ENCODE assay signal across 26 cellular contexts in the genomic region with DNA sequence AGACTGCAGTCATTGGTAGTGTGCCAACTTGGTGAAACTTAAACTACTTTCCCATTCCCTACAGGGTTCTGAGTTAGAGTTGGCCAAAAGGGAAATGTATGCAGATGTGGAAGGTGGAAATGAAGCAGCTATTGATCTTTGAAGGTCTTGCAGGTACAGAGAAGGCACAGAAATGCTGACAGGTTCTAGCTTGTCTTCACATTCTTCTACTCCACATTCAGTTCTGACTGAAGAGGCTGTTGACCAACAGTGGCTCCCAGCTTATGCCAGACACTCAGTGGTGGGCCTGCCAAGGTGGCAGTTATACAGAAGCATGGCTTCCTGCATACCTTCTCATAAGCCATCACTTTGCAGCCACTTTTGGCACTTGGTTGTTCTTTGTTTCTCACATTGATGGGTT.
"Had no signal": no experiment of that assay in that cellular context is flagged by ENCODE, and none has a peak within 500 bp of the region (broad histone marks: within the 10 kb centered on the region; RNA-seq: fewer than 3 reads in every experiment).

No MANE protein-coding gene starts in this region.

- H3K9me3 Mint-ChIP-seq: stimulated activated memory B cell treated with anti-CD40 and anti-IgM and Interleukin-4, amounts not matched to agents 10 μg/mL and 1 μg/mL and 100 μg/mL, for 72 hours; type B pancreatic cell had no signal

- H3K27ac Mint-ChIP-seq: nephron progenitor cell; stimulated activated memory B cell treated with anti-CD40 and anti-IgM and Interleukin-4, amounts not matched to agents 10 μg/mL and 1 μg/mL and 100 μg/mL, for 72 hours; type B pancreatic cell had no signal

- H3K4me2 ChIP-seq: hepatocyte had no signal

- H3K9me3 ChIP-seq: gastroesophageal sphincter, left lung, psoas muscle, sigmoid colon, testis, tibial artery had no signal

- ATAC-seq: esophagus mucosa; gastroesophageal sphincter; heart left ventricle; left cardiac atrium; left lung; naive thymus-derived CD4-positive, alpha-beta T cell; psoas muscle; right cardiac atrium; stimulated activated memory B cell treated with anti-CD40 and anti-IgM and Interleukin-4, amounts not matched to agents 10 μg/mL and 1 μg/mL and 100 μg/mL, for 72 hours; stimulated activated naive CD8-positive, alpha-beta T cell treated with anti-CD3 and anti-CD28 coated beads, Interleukin-15, Interleukin-2, amounts not matched to agents 100 U/mL and 50 U/mL, for 24 hours had no signal

- H3K36me3 ChIP-seq: gastroesophageal sphincter, heart left ventricle, left lung, sigmoid colon, tibial artery had no signal

- H3K4me3 Mint-ChIP-seq: nephron progenitor cell; stimulated activated memory B cell treated with anti-CD40 and anti-IgM and Interleukin-4, amounts not matched to agents 10 μg/mL and 1 μg/mL and 100 μg/mL, for 72 hours; type B pancreatic cell had no signal

- H2AFZ ChIP-seq: hepatocyte had no signal

- H3K4me1 ChIP-seq: gastroesophageal sphincter, heart left ventricle, left lung, psoas muscle, sigmoid colon, testis, tibial artery had no signal

- H3K4me1 Mint-ChIP-seq: stimulated activated memory B cell treated with anti-CD40 and anti-IgM and Interleukin-4, amounts not matched to agents 10 μg/mL and 1 μg/mL and 100 μg/mL, for 72 hours had no signal

- H3K27ac ChIP-seq: epithelial cell of prostate, gastroesophageal sphincter, heart left ventricle, hepatocyte, left lung, psoas muscle, sigmoid colon, testis, tibial artery had no signal

- H3K27me3 ChIP-seq: gastroesophageal sphincter, heart left ventricle, hepatocyte, left lung, sigmoid colon, testis, tibial artery had no signal

- H3K36me3 Mint-ChIP-seq: type B pancreatic cell had no signal

- DNase-seq: cortex of kidney; foreskin fibroblast; heart left ventricle; left cardiac atrium; left lung; mesendoderm; midbrain; naive thymus-derived CD4-positive, alpha-beta T cell; nephron progenitor cell; nucleus accumbens; posterior cingulate gyrus; psoas muscle; right cardiac atrium; sigmoid colon; stimulated activated CD4-positive, alpha-beta T cell treated with anti-CD3 and anti-CD28 coated beads, Interleukin-2, amount 100 ng/mL, for 24 hours; stimulated activated CD4-positive, alpha-beta T cell treated with anti-CD3 and anti-CD28 coated beads, Interleukin-4, amount 100 ng/mL, for 24 hours; stimulated activated naive CD8-positive, alpha-beta T cell treated with anti-CD3 and anti-CD28 coated beads, Interleukin-15, Interleukin-2, amounts not matched to agents 100 U/mL and 50 U/mL, for 24 hours; substantia nigra; testis; tibial artery had no signal

- H3K4me3 ChIP-seq: gastroesophageal sphincter, heart left ventricle, hepatocyte, left lung, psoas muscle, sigmoid colon, testis, tibial artery had no signal

- H3K79me2 ChIP-seq: hepatocyte had no signal
